10 cellular contexts compared by ENCODE assay signal in the genomic region with DNA sequence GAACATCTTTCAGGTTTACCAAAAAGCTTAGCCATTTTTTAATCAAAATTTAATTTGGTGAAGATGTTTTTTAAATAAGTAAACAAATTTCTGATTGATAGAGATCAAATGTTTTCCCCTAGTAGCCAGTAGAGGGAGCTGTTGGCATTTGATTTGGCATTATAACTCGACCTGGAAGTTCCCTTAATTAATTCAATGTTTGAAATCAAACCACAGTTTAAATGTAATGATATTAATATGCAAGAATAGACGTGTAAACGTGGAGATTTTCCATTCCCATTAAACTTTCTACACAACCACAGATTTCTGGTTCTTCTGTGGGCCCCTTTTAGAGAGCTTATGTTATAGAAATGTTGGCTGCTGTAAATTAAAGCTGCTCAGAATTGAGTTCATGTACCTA.
DNase-seq lines count a peak whose midpoint lies in the region; ATAC-seq, FAIRE-seq and TF ChIP-seq lines count a peak whose summit lies in the region.
"Had no signal": no experiment of that assay in that cellular context is flagged by ENCODE, and none has a peak within 500 bp of the region (broad histone marks: within the 10 kb centered on the region; RNA-seq: fewer than 3 reads in every experiment).

No MANE protein-coding gene starts in this region.

- no peaks in the 10 kb centered on the region for H3K27me3 Mint-ChIP-seq in activated T-cell treated with anti-CD3 and anti-CD28 coated beads, Interleukin-2, amount 50 U/mL, for 24 hours

- H3K27me3 ChIP-seq in Karpas-422 (ENCODE audit: low read length) = no peaks in the 10 kb centered on the region
- H3K27me3 ChIP-seq in pancreas = peaks cover 0 to 7% (median 3%) of the 10 kb centered on the region in 4 donors
- H3K27me3 ChIP-seq: neutrophil, SJSA1 had no signal

- intact Hi-C loops in pancreas (cut with DNase I) = loop anchor here in 1 of 3 donors (10.0 kb wide), 1 partner anchor 997 kb away; no protein-coding TSS in a partner anchor

- H3K9me2 ChIP-seq in Karpas-422 (replicated peaks; ENCODE audit: insufficient read depth, low read length) = no peaks in the 10 kb centered on the region

- H3K36me3 ChIP-seq in Karpas-422 (ENCODE audit: insufficient read depth, low read length) (no peaks in the 10 kb centered on the region), pancreas (no peaks in the 10 kb centered on the region)
- H3K36me3 ChIP-seq: neutrophil, SJSA1 had no signal

- no peaks in the 10 kb centered on the region for H3K9me3 ChIP-seq in Karpas-422 (ENCODE audit: low read length)
- H3K9me3 ChIP-seq in pancreas = no peaks in the 10 kb centered on the region
- H3K9me3 ChIP-seq: neutrophil, SJSA1 had no signal

- H3K4me1 ChIP-seq in Karpas-422 (ENCODE audit: low read length) (peaks cover 49% of the 10 kb centered on the region), pancreas (no peaks in the 10 kb centered on the region)
- H3K4me1 ChIP-seq: SJSA1 had no signal

- WGBS in pancreas, 2 donors = 0% methylated on average over 3 of the region's 3 CpGs

- peak overlapping the region; percentile 20 for H3K4me2 ChIP-seq in Karpas-422 (ENCODE audit: low read depth, low read length, poor library complexity, severe bottlenecking)

- no peak overlapping the region for H3K4me3 ChIP-seq in Karpas-422 (ENCODE audit: low read length)
- no peak overlapping the region for H3K4me3 ChIP-seq in pancreas
- H3K4me3 ChIP-seq: SJSA1 had no signal

- TF ChIP-seq CTCF in pancreas (IDR thresholded peaks at IDR 0.05) = peak; percentile 43 to 70 (median 56)

- no peak overlapping the region for H3K9ac ChIP-seq in Karpas-422 (ENCODE audit: low read length)

- H3K36me3 Mint-ChIP-seq in activated T-cell treated with anti-CD3 and anti-CD28 coated beads, Interleukin-2, amount 50 U/mL, for 24 hours (ENCODE audit: low read depth) = no peaks in the 10 kb centered on the region

- H2AFZ ChIP-seq in Karpas-422 (ENCODE audit: low read length) = peak overlapping the region; percentile 15; the same call in 1 of the 2 replicates

- H3K9me3 Mint-ChIP-seq in activated T-cell treated with anti-CD3 and anti-CD28 coated beads, Interleukin-2, amount 50 U/mL, for 24 hours = peaks cover 3% of the 10 kb centered on the region

- H3K27ac Mint-ChIP-seq in activated T-cell treated with anti-CD3 and anti-CD28 coated beads, Interleukin-2, amount 50 U/mL, for 24 hours = no peak overlapping the region

- H3K4me3 Mint-ChIP-seq in activated T-cell treated with anti-CD3 and anti-CD28 coated beads, Interleukin-2, amount 50 U/mL, for 24 hours = no peak overlapping the region

- peak; percentile 24 for DNase-seq in DMS53 (lab: John Stamatoyannopoulos, UW)
- DNase-seq in Karpas-422 = peak; percentile 83
- DNase-seq in RPMI7951 (ENCODE audit: low read depth) = peak; percentile 33
- peak; percentile 39 for DNase-seq in fibroblast of gingiva (ENCODE audit: low read depth)
- DNase-seq in pancreas = no peak
- no peak for DNase-seq in activated T-cell treated with anti-CD3 and anti-CD28 coated beads, Interleukin-2, amount 50 U/mL, for 24 hours

- peak; percentile 96 for FAIRE-seq in pancreas (lab: Jason Lieb, UNC)

- H3K79me2 ChIP-seq in Karpas-422 (ENCODE audit: low read length) = no peaks in the 10 kb centered on the region

- ATAC-seq in pancreas (peak in 3 of 4 donors; percentile 59 to 69 (median 65)), HG03565 (IDR thresholded peaks at IDR 0.05; ENCODE audit: unreplicated experiment) (no peak), GM19452 (IDR thresholded peaks at IDR 0.05; ENCODE audit: unreplicated experiment) (no peak)

- no peaks in the 10 kb centered on the region for H4K20me1 ChIP-seq in Karpas-422 (ENCODE audit: insufficient read depth, low read depth, low read length)

- peak overlapping the region; percentile 27; the same call in 1 of the 2 replicates for H3K27ac ChIP-seq in Karpas-422 (ENCODE audit: low read length)
- H3K27ac ChIP-seq in pancreas = no peak overlapping the region
- H3K27ac ChIP-seq: neutrophil, SJSA1 had no signal

- no peaks in the 10 kb centered on the region for H3K4me1 Mint-ChIP-seq in activated T-cell treated with anti-CD3 and anti-CD28 coated beads, Interleukin-2, amount 50 U/mL, for 24 hours (ENCODE audit: low read depth)

Comparison
In these comparisons a context has a peak if more than half of its experiments do, and no peak if none do; other contexts are left out.
1. DNase-seq: peak in DMS53 (single experiment), Karpas-422 (single experiment), RPMI7951 (single experiment) and fibroblast of gingiva (single experiment); none in pancreas (0 of 6) and activated T-cell treated with anti-CD3 and anti-CD28 coated beads, Interleukin-2, amount 50 U/mL, for 24 hours (single experiment).
2. ATAC-seq: peak in pancreas (3 of 4); none in HG03565 (single experiment) and GM19452 (single experiment).